ENCODE assay signal across 8 cellular contexts in genomic region chr1:207579436-207579799, GRCh38.
A peak's percentile ranks its signal among the peaks of the same experiment; 100 is the strongest.
DNase-seq lines count a peak whose midpoint lies in the region; ATAC-seq, FAIRE-seq and TF ChIP-seq lines count a peak whose summit lies in the region.

No MANE protein-coding gene starts in this region.

- POLR2A ChIA-PET in activated CD4-positive, alpha-beta memory T cell treated with anti-CD3 and anti-CD28 coated beads for 36 hours (lab: Charles Lee): no interaction called here

- peaks cover 5% of the 10 kb centered on the region for H3K4me1 Mint-ChIP-seq in activated CD4-positive, alpha-beta memory T cell treated with anti-CD3 and anti-CD28 coated beads for 36 hours (ENCODE audit: low read depth)

- H3K4me3 Mint-ChIP-seq in activated CD4-positive, alpha-beta memory T cell treated with anti-CD3 and anti-CD28 coated beads for 36 hours: no peak overlapping the region

- FAIRE-seq in GM12891 (lab: Jason Lieb, UNC): peak; percentile 85

- no peak for TF ChIP-seq POLR2A in GM12891 (IDR thresholded peaks at IDR 0.05; ENCODE audit: low read depth, low read length)

- CTCF ChIA-PET in activated CD4-positive, alpha-beta memory T cell treated with anti-CD3 and anti-CD28 coated beads for 36 hours (lab: Charles Lee): interaction anchor here (0.6 to 3.8 kb wide), 10 partner anchors 14 to 393 kb away, joined by 3 to 24 read pairs (median 3); no protein-coding TSS in a partner anchor

- H3K36me3 Mint-ChIP-seq in activated CD4-positive, alpha-beta memory T cell treated with anti-CD3 and anti-CD28 coated beads for 36 hours: no peaks in the 10 kb centered on the region

- H3K27me3 Mint-ChIP-seq in activated CD4-positive, alpha-beta memory T cell treated with anti-CD3 and anti-CD28 coated beads for 36 hours: peaks cover 2% of the 10 kb centered on the region

- DNase-seq in Ammon's horn (ENCODE audit: low spot score) (peak; percentile 84), GM12891 (ENCODE audit: insufficient read length, low spot score) (peak; percentile 5), NCI-H2081 (lab: John Stamatoyannopoulos, UW) (peak; percentile 47 to 68), globus pallidus (ENCODE audit: low spot score) (peak; percentile 79), pons (ENCODE audit: low spot score) (peak; percentile 83)
- DNase-seq in activated CD4-positive, alpha-beta memory T cell treated with anti-CD3 and anti-CD28 coated beads for 36 hours: peak; percentile 57

- ATAC-seq in HG02759 (IDR thresholded peaks at IDR 0.05; ENCODE audit: unreplicated experiment) (peak; percentile 83), HG02870 (IDR thresholded peaks at IDR 0.05; ENCODE audit: unreplicated experiment) (no peak)

- intact Hi-C loops in activated CD4-positive, alpha-beta memory T cell treated with anti-CD3 and anti-CD28 coated beads for 36 hours (cut with micrococcal nuclease): no loop called here

- H3K27ac Mint-ChIP-seq in activated CD4-positive, alpha-beta memory T cell treated with anti-CD3 and anti-CD28 coated beads for 36 hours: no peak overlapping the region

- H3K9me3 Mint-ChIP-seq in activated CD4-positive, alpha-beta memory T cell treated with anti-CD3 and anti-CD28 coated beads for 36 hours: no peaks in the 10 kb centered on the region

TF ChIP-seq in GM12891, 5 proteins besides CTCF, POLR2A, EP300 and RAD21:
- TF ChIP-seq POLR2AphosphoS5 (IDR thresholded peaks at IDR 0.05; ENCODE audit: low read depth, low read length): no peak

Comparison
In these comparisons a context has a peak if more than half of its experiments do, and no peak if none do; other contexts are left out.
1. DNase-seq: peak in every context shown above with its lines; median percentile 84 in Ammon's horn; 83 in pons; 79 in globus pallidus; 58 in NCI-H2081; 57 in activated CD4-positive, alpha-beta memory T cell treated with anti-CD3 and anti-CD28 coated beads for 36 hours; 5 in GM12891.